In the genomic region with DNA sequence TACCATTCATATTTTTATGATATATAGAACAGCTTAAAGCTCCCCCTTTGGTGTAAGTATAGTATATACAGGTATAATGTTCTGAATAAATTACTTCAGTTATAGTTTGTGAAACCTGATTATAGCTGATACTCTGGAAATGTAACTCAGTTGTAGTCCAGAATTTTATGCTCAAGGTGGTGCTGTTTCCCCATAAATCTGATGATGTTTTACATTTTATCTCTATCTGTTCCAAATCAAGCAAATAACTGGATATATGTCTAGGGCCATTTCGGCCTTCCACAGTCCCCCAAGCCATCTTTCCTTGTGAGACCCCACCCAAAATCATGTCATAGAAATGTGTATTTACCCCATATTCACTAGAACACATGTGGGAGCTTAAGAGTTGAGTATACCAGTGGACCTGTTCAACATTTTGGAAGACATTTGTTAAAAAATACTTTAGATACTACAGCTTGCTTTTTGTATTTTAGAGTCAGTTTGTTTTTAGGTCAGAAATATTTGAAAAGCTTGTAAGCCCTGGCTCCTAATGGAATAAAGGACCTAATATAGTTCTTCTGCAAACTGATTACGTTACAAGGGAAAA, we compare ENCODE assay signal across 8 cellular contexts.
DNase-seq lines count a peak whose midpoint lies in the region; ATAC-seq, FAIRE-seq and TF ChIP-seq lines count a peak whose summit lies in the region.

No MANE protein-coding gene starts in this region.

- no peak overlapping the region for H3K4me3 ChIP-seq in BE2C (ENCODE audit: low read depth, low read length)
- H3K4me3 ChIP-seq in HAP-1: no peak overlapping the region
- peak overlapping the region in 2 of 3 experiments; percentile 24 to 43 for H3K4me3 ChIP-seq in endothelial cell of umbilical vein (replicated peaks in 1 of 3; ENCODE audit: insufficient read depth in 1 of 3, low read depth in 1 of 3, low read length in 3 of 3)

- peak overlapping the region; percentile 96 for H3K4me2 ChIP-seq in endothelial cell of umbilical vein (ENCODE audit: insufficient read depth, low read length)

- no peak for TF ChIP-seq POLR2A in endothelial cell of umbilical vein (IDR thresholded peaks at IDR 0.05; ENCODE audit: low read depth, low read length)
- TF ChIP-seq POLR2A in GM18505 (IDR thresholded peaks at IDR 0.05; ENCODE audit: borderline replicate concordance, extremely low read depth, insufficient read depth, insufficient read length): no peak

- BruUV-seq in endothelial cell of umbilical vein (replicated peaks; lab: Mats Ljungman, UMichigan): TSS peak; percentile 40

- no peaks in the 10 kb centered on the region for H3K4me1 ChIP-seq in BE2C
- H3K4me1 ChIP-seq in HAP-1: peaks cover 27% of the 10 kb centered on the region
- peaks cover 21% of the 10 kb centered on the region for H3K4me1 ChIP-seq in endothelial cell of umbilical vein (ENCODE audit: control insufficient read depth, extremely low read depth, insufficient read depth, low read length)

- POLR2A ChIA-PET in endothelial cell of umbilical vein (lab: Charles Lee): interaction anchor here (0.6 to 1.0 kb wide), 5 partner anchors 136 to 448 kb away, joined by 3 to 5 read pairs (median 3); no protein-coding TSS in a partner anchor

- no peak overlapping the region for H2AFZ ChIP-seq in endothelial cell of umbilical vein (ENCODE audit: low read depth, low read length)

- no peak for ATAC-seq in GM18505 (IDR thresholded peaks at IDR 0.05; ENCODE audit: unreplicated experiment)
- no peak for ATAC-seq in GM21360 (IDR thresholded peaks at IDR 0.05; ENCODE audit: unreplicated experiment)
- ATAC-seq in HG02885 (IDR thresholded peaks at IDR 0.05; ENCODE audit: poor library complexity, unreplicated experiment): no peak

- H3K27me3 ChIP-seq in BE2C (no peaks in the 10 kb centered on the region), HAP-1 (ENCODE audit: low read depth) (no peaks in the 10 kb centered on the region), endothelial cell of umbilical vein (ENCODE audit: control insufficient read depth in 2 of 2, insufficient read depth in 2 of 2, low read length in 2 of 2) (no peaks in the 10 kb centered on the region)

- no peaks in the 10 kb centered on the region for H3K79me2 ChIP-seq in endothelial cell of umbilical vein (ENCODE audit: control insufficient read depth, insufficient read depth, low read length)

- no peaks in the 10 kb centered on the region for H3K9me3 ChIP-seq in BE2C
- H3K9me3 ChIP-seq in HAP-1: no peaks in the 10 kb centered on the region
- H3K9me3 ChIP-seq in endothelial cell of umbilical vein (replicated peaks; ENCODE audit: control insufficient read depth, insufficient read depth, low read length): no peaks in the 10 kb centered on the region

- intact Hi-C loops in endothelial cell of umbilical vein (cut with micrococcal nuclease): loop anchor here (1.0 to 5.0 kb wide), 16 partner anchors 99 to 1098 kb away; a partner anchor contains a TSS

- H3K36me3 ChIP-seq in BE2C (no peaks in the 10 kb centered on the region), HAP-1 (replicated peaks) (no peaks in the 10 kb centered on the region), endothelial cell of umbilical vein (ENCODE audit: control insufficient read depth in 2 of 2, extremely low read depth in 1 of 2, insufficient read depth in 2 of 2, low read length in 2 of 2) (no peaks in the 10 kb centered on the region)

- H4K20me1 ChIP-seq in endothelial cell of umbilical vein (replicated peaks; ENCODE audit: control insufficient read depth, extremely low read depth, insufficient read depth, low read length): no peaks in the 10 kb centered on the region

- CTCF ChIA-PET in endothelial cell of umbilical vein (lab: Charles Lee): interaction anchor here (0.6 to 6.5 kb wide), 71 partner anchors 10 to 796 kb away, joined by 3 to 189 read pairs (median 5); a partner anchor contains a TSS

- H3K9me1 ChIP-seq in endothelial cell of umbilical vein (replicated peaks; ENCODE audit: control insufficient read depth, extremely low read depth, insufficient read depth, low read length): no peaks in the 10 kb centered on the region

- TF ChIP-seq CTCF in BE2C (IDR thresholded peaks at IDR 0.05; ENCODE audit: low read depth, low read length): peak; percentile 43
- peak; percentile 28 to 43 for TF ChIP-seq CTCF in endothelial cell of umbilical vein (IDR thresholded peaks at IDR 0.05; ENCODE audit: extremely low read depth in 1 of 2, insufficient read depth in 1 of 2, low read depth in 1 of 2, low read length in 2 of 2)

- dilution Hi-C loops in endothelial cell of umbilical vein (cut with MboI; ENCODE audit: extremely low pct_ligation_motif_present, low sequenced_read_pairs): no loop called here

- in situ Hi-C loops in HAP-1 (cut with MboI; ENCODE audit: low sequenced_read_pairs): loop anchor here (10.0 kb wide), 1 partner anchor 425 kb away; no protein-coding TSS in a partner anchor

- H3K9ac ChIP-seq in endothelial cell of umbilical vein (replicated peaks; ENCODE audit: extremely low read depth, insufficient read depth, low read length): peak overlapping the region; percentile 88

- peak overlapping the region; percentile 98 for H3K27ac ChIP-seq in endothelial cell of umbilical vein (ENCODE audit: insufficient read depth, low read depth, low read length)

- peak; percentile 63 for FAIRE-seq in endothelial cell of umbilical vein (lab: Jason Lieb, UNC)

- DNase-seq in BE2C: no peak
- peak; percentile 20 to 65 for DNase-seq in HAP-1 (ENCODE audit: low spot score in 2 of 2)
- peak; percentile 66 for DNase-seq in RPMI7951 (ENCODE audit: low read depth)
- peak; percentile 90 for DNase-seq in endothelial cell of umbilical vein (ENCODE audit: low read depth, low spot score)
- DNase-seq in myocyte (ENCODE audit: low read depth): peak; percentile 68

TF ChIP-seq in endothelial cell of umbilical vein, 7 proteins besides CTCF, POLR2A, EP300 and RAD21:
- no peak for TF ChIP-seq FOS (IDR thresholded peaks at IDR 0.05; ENCODE audit: borderline replicate concordance, insufficient read depth, low read length)
- TF ChIP-seq POLR2AphosphoS5 (IDR thresholded peaks at IDR 0.05; ENCODE audit: insufficient read depth, low read depth, low read length): no peak
- no peak for TF ChIP-seq GATA2 (IDR thresholded peaks at IDR 0.05; ENCODE audit: insufficient read depth, insufficient read length, low read depth, low read length)
- TF ChIP-seq EZH2 (IDR thresholded peaks at IDR 0.05; ENCODE audit: borderline replicate concordance, low read depth, low read length, severe bottlenecking): no peak
- TF ChIP-seq, protein P1, sequence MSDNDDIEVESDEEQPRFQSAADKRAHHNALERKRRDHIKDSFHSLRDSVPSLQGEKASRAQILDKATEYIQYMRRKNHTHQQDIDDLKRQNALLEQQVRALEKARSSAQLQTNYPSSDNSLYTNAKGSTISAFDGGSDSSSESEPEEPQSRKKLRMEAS (IDR thresholded peaks at IDR 0.05; ENCODE audit: insufficient read depth, insufficient read length): no peak
- TF ChIP-seq JUN (IDR thresholded peaks at IDR 0.05; ENCODE audit: borderline replicate concordance, insufficient read depth, insufficient read length, low read depth): no peak
- TF ChIP-seq MYC (IDR thresholded peaks at IDR 0.05; ENCODE audit: low read depth, low read length): no peak

Comparison
In these comparisons a context has a peak if more than half of its experiments do, and no peak if none do; other contexts are left out.
1. H3K4me3 ChIP-seq: peak in endothelial cell of umbilical vein (2 of 3); none in BE2C (single experiment) and HAP-1 (single experiment).